8 cellular contexts compared by ENCODE assay signal in the genomic region with DNA sequence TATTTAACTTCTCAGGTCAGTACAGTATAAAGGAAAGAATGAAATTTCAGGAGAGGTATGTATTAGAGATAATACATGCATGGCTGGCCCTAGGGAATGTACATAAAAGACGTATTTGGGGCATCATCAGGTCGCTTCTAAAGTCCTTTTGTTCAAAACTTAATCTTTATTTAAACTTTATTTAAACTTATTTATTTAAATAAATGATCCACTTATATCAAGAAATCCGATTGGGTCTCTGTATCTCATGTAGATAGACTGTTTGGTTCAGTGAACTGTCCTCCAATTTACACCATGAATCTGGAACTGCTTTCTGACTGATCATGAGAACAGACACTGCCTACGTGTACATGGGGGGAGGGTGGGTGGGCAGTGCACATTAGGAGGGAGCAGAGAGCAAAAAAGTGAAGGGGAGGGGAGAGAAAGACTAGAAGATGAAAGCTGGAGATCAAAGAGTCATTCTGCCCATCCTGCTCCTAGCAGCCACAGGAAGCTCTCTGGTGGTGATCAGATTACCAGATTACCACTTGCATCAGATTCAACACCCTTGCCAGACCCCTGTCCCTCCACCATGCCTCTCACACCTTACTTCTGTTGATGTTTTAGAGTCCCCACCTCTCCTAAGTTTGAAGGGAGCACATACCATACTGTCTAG.
DNase-seq lines count a peak whose midpoint lies in the region; ATAC-seq, FAIRE-seq and TF ChIP-seq lines count a peak whose summit lies in the region.

No MANE protein-coding gene starts in this region.

- in situ Hi-C loops in GM12878 (cut with MboI), result no loop called here

- no peak for TF ChIP-seq RAD21 in GM12878 (IDR thresholded peaks at IDR 0.05; ENCODE audit: insufficient read depth, low read depth, low read length)

- BruUV-seq in GM12878 (replicated peaks; lab: Mats Ljungman, UMichigan), result no TSS peak

- no peaks in the 10 kb centered on the region for H3K27me3 ChIP-seq in GM12878 (replicated peaks in 1 of 2; ENCODE audit: control insufficient read depth in 2 of 2, insufficient read depth in 2 of 2, low read length in 1 of 2)

- RAD21 ChIA-PET in GM12878 (lab: Charles Lee; ENCODE audit: unreplicated experiment), result interaction anchor here (1.4 to 7.0 kb wide), 5 partner anchors 14 to 373 kb away, joined by 4 to 94 read pairs (median 9); partner anchors contain the start of genes CCDC82, JRKL and MAML2

- no peak overlapping the region for H2AFZ ChIP-seq in GM12878 (ENCODE audit: control insufficient read depth, low read depth, low read length)

- no peaks in the 10 kb centered on the region; the same call in 1 of the 2 replicates for H4K20me1 ChIP-seq in GM12878 (ENCODE audit: control insufficient read depth, insufficient read depth)

- no peak overlapping the region for H3K4me2 ChIP-seq in GM12878 (ENCODE audit: control insufficient read depth, insufficient read depth)

- peak; percentile 18 to 38 for DNase-seq in activated CD4-positive, alpha-beta T cell treated with anti-CD3 and anti-CD28 coated beads for 4 hours
- no peak for DNase-seq in activated CD4-positive, alpha-beta T cell treated with anti-CD3 and anti-CD28 coated beads, Interleukin-2, amount 50 U/mL, for 4 hours
- DNase-seq in T-helper 1 cell, result peak in 4 of 5 donors; percentile 15 to 68 (median 28)
- no peak for DNase-seq in GM12878 (ENCODE audit: low read depth, low spot score)
- DNase-seq in stimulated activated CD8-positive, alpha-beta memory T cell treated with anti-CD3 and anti-CD28 coated beads, Interleukin-4, amount 100 ng/mL, for 48 hours, result peak; percentile 46
- no peak for DNase-seq in AG08395 (ENCODE audit: low spot score)

- ATAC-seq in GM12878 (peak; percentile 3; the same call in 1 of the 3 replicates), HG03175 (IDR thresholded peaks at IDR 0.05; ENCODE audit: unreplicated experiment) (no peak), GM18867 (IDR thresholded peaks at IDR 0.05; ENCODE audit: unreplicated experiment) (no peak)

- no peak overlapping the region for H3K4me3 ChIP-seq in GM12878

- CTCF ChIA-PET in GM12878 (lab: Yijun Ruan, JAX), result interaction anchor here (1.0 to 6.3 kb wide), 5 partner anchors 20 to 378 kb away, joined by 3 to 134 read pairs (median 15); partner anchors contain the start of gene MAML2

- POLR2A ChIA-PET in GM12878 (lab: Charles Lee), result interaction anchor here (1.6 to 1.9 kb wide), 2 partner anchors 222 to 323 kb away, joined by 5 read pairs; no protein-coding TSS in a partner anchor

- H3K9ac ChIP-seq in GM12878 (ENCODE audit: control insufficient read depth, insufficient read depth, low read length), result no peak overlapping the region

- H3K9me3 ChIP-seq in GM12878 (replicated peaks; ENCODE audit: control insufficient read depth, insufficient read depth, low read length), result no peaks in the 10 kb centered on the region; the same call in 2 of the 3 replicates

- SMC1A ChIA-PET in GM12878 (lab: Charles Lee; ENCODE audit: uncharacterized antibody, unreplicated experiment), result interaction anchor here (0.6 to 7.0 kb wide), 10 partner anchors 11 to 378 kb away, joined by 3 to 147 read pairs (median 6); partner anchors contain the start of genes CCDC82, JRKL and MAML2

- TF ChIP-seq EP300 in GM12878 (IDR thresholded peaks at IDR 0.05; ENCODE audit: borderline replicate concordance in 1 of 2, control insufficient read depth in 1 of 2, low read depth in 2 of 2, low read length in 2 of 2), result no peak

- no peaks in the 10 kb centered on the region; a peak in 1 of 4 replicates for H3K36me3 ChIP-seq in GM12878 (ENCODE audit: control insufficient read depth in 2 of 2, insufficient read depth in 2 of 2, low read length in 1 of 2)

- TF ChIP-seq POLR2A in GM12878 (IDR thresholded peaks at IDR 0.05; ENCODE audit: low read depth, low read length), result no peak

- no peak for TF ChIP-seq CTCF in GM12878 (IDR thresholded peaks at IDR 0.05 in 2 of 3, conservative IDR thresholded peaks at IDR 0.05 in 1 of 3; ENCODE audit: control insufficient read depth in 2 of 3, extremely low read depth in 1 of 3, insufficient read depth in 1 of 3, low read depth in 3 of 3, low read length in 3 of 3)

- H3K27ac ChIP-seq in GM12878 (ENCODE audit: control insufficient read depth, insufficient read depth), result no peak overlapping the region

- no peak for FAIRE-seq in GM12878 (lab: Jason Lieb, UNC)

- intact Hi-C loops in GM12878 (cut with micrococcal nuclease; ENCODE audit: unreplicated experiment), result no loop called here

- peaks cover 31% of the 10 kb centered on the region for H3K4me1 ChIP-seq in GM12878 (ENCODE audit: control insufficient read depth, insufficient read depth, low read length)

- 70% methylated on average over 4 of the region's 4 CpGs for WGBS in GM12878 (ENCODE audit: insufficient coverage, insufficient replicate concordance, low lambda C conversion rate, missing lambda C conversion rate)

- peaks cover 3% of the 10 kb centered on the region for H3K79me2 ChIP-seq in GM12878 (ENCODE audit: control insufficient read depth, insufficient read depth, low read length)

TF ChIP-seq in GM12878, 131 proteins besides CTCF, POLR2A, EP300 and RAD21:
- no peak for TF ChIP-seq KDM1A (IDR thresholded peaks at IDR 0.05; ENCODE audit: borderline replicate concordance)
- no peak for TF ChIP-seq REST (IDR thresholded peaks at IDR 0.05; ENCODE audit: low read depth, low read length)
- TF ChIP-seq SREBF1 (IDR thresholded peaks at IDR 0.05; ENCODE audit: low read length), result no peak

Comparison
In these comparisons a context has a peak if more than half of its experiments do, and no peak if none do; other contexts are left out.
1. DNase-seq: peak in activated CD4-positive, alpha-beta T cell treated with anti-CD3 and anti-CD28 coated beads for 4 hours (2 of 2), T-helper 1 cell (4 of 5) and stimulated activated CD8-positive, alpha-beta memory T cell treated with anti-CD3 and anti-CD28 coated beads, Interleukin-4, amount 100 ng/mL, for 48 hours (single experiment); none in activated CD4-positive, alpha-beta T cell treated with anti-CD3 and anti-CD28 coated beads, Interleukin-2, amount 50 U/mL, for 4 hours (0 of 2), GM12878 (single experiment) and AG08395 (single experiment).